8 cellular contexts compared by ENCODE assay signal in genomic region chr2:97664636-97664970, GRCh38. TPM values are rescaled to one million over a fixed set of nuclear protein-coding genes. Genes with fewer than 3 reads are reported as not detected.
DNase-seq lines count a peak whose midpoint lies in the region; ATAC-seq lines count a peak whose summit lies in the region.

No MANE protein-coding gene starts in this region.

- peaks cover 18 to 22% of the 10 kb centered on the region in 2 experiments for H3K4me1 ChIP-seq in trophoblast cell (ENCODE audit: control insufficient read depth in 1 of 2, insufficient read depth in 2 of 2, low read length in 2 of 2)

- no peak overlapping the region for H3K4ac ChIP-seq in trophoblast cell (ENCODE audit: low read depth, low read length)

- no peak overlapping the region for H2AK5ac ChIP-seq in trophoblast cell (ENCODE audit: low read length)

- H3K9ac ChIP-seq in trophoblast cell (ENCODE audit: low read length), result no peak overlapping the region

- H3K18ac ChIP-seq in trophoblast cell (ENCODE audit: low read length), result no peak overlapping the region

- peak overlapping the region; percentile 58 for H4K8ac ChIP-seq in trophoblast cell (ENCODE audit: low read depth, low read length)

- peak overlapping the region; percentile 78 for H2AFZ ChIP-seq in trophoblast cell (ENCODE audit: insufficient read depth, low read length, poor library complexity)

- no CpG with 5 or more reads among the region's 21 CpGs for WGBS in trophoblast cell (ENCODE audit: extremely low coverage, insufficient coverage, insufficient read length)

- H3K4me2 ChIP-seq in trophoblast cell (ENCODE audit: low read length), result peak overlapping the region; percentile 69

- H3K4me1 Mint-ChIP-seq in T-helper 2 cell treated with Interferon-gamma antibody and Interleukin-4, amounts not matched to agents 5 μg/mL and 100 μg/mL, for 36 hours (ENCODE audit: low read depth), result peaks cover 23% of the 10 kb centered on the region

- ATAC-seq in GM19467 (IDR thresholded peaks at IDR 0.05; ENCODE audit: unreplicated experiment) (no peak), HG02759 (IDR thresholded peaks at IDR 0.05; ENCODE audit: unreplicated experiment) (no peak)

- H2BK5ac ChIP-seq in trophoblast cell (ENCODE audit: low read depth, low read length, poor library complexity), result peak overlapping the region; percentile 96

- H3K36me3 Mint-ChIP-seq in T-helper 2 cell treated with Interferon-gamma antibody and Interleukin-4, amounts not matched to agents 5 μg/mL and 100 μg/mL, for 36 hours (ENCODE audit: low read depth), result peaks cover 19% of the 10 kb centered on the region

- H3K9me3 ChIP-seq in trophoblast cell (ENCODE audit: insufficient read depth, low read depth, low read length), result no peaks in the 10 kb centered on the region

- peaks cover 10% of the 10 kb centered on the region for H3K79me2 ChIP-seq in trophoblast cell (ENCODE audit: control insufficient read depth, insufficient read depth, low read length, poor library complexity)

- H3K27ac ChIP-seq in epithelial cell of prostate (peak overlapping the region; percentile 93), trophoblast cell (ENCODE audit: low read depth, low read length) (peak overlapping the region; percentile 96)

- H4K12ac ChIP-seq in trophoblast cell (ENCODE audit: low read depth, low read length), result peak overlapping the region; percentile 38

- peaks cover 6 to 10% of the 10 kb centered on the region in 2 experiments for H3K36me3 ChIP-seq in trophoblast cell (ENCODE audit: control insufficient read depth in 1 of 2, insufficient read depth in 2 of 2, low read length in 2 of 2)

- peaks cover 17% of the 10 kb centered on the region for H3K79me1 ChIP-seq in trophoblast cell (ENCODE audit: low read length)

- no peaks in the 10 kb centered on the region for H3K9me3 Mint-ChIP-seq in T-helper 2 cell treated with Interferon-gamma antibody and Interleukin-4, amounts not matched to agents 5 μg/mL and 100 μg/mL, for 36 hours

- H2BK12ac ChIP-seq in trophoblast cell (ENCODE audit: low read length), result no peak overlapping the region

- no peaks in the 10 kb centered on the region for H3K27me3 Mint-ChIP-seq in T-helper 2 cell treated with Interferon-gamma antibody and Interleukin-4, amounts not matched to agents 5 μg/mL and 100 μg/mL, for 36 hours (ENCODE audit: low read depth)

- H2BK120ac ChIP-seq in trophoblast cell (ENCODE audit: insufficient read depth, low read length, poor library complexity), result peak overlapping the region; percentile 86

- H3K4me3 ChIP-seq in trophoblast cell (ENCODE audit: low read depth, low read length), result peak overlapping the region; percentile 78

- no peak overlapping the region for H3K14ac ChIP-seq in trophoblast cell (ENCODE audit: low read length)

- H3K27me3 ChIP-seq in trophoblast cell (ENCODE audit: insufficient read depth, low read length), result no peaks in the 10 kb centered on the region

- H3K27ac Mint-ChIP-seq in T-helper 2 cell treated with Interferon-gamma antibody and Interleukin-4, amounts not matched to agents 5 μg/mL and 100 μg/mL, for 36 hours, result peak overlapping the region; percentile 97

- H3K23ac ChIP-seq in trophoblast cell (ENCODE audit: low read length), result no peak overlapping the region

- peak overlapping the region; percentile 90 for H3K4me3 Mint-ChIP-seq in T-helper 2 cell treated with Interferon-gamma antibody and Interleukin-4, amounts not matched to agents 5 μg/mL and 100 μg/mL, for 36 hours

- peak overlapping the region; percentile 86 for H4K91ac ChIP-seq in trophoblast cell (ENCODE audit: low read depth, low read length)

- DNase-seq in T-helper 2 cell treated with Interferon-gamma antibody and Interleukin-4, amounts not matched to agents 5 μg/mL and 100 μg/mL, for 36 hours (ENCODE audit: low spot score), result no peak
- DNase-seq in T-helper 2 cell, result no peak
- DNase-seq in RPMI7951 (ENCODE audit: low read depth), result peak; percentile 26
- no peak for DNase-seq in epithelial cell of prostate (ENCODE audit: low read depth, low spot score)
- DNase-seq in trophoblast cell, result no peak
- no peak for DNase-seq in stimulated activated CD4-positive, alpha-beta T cell treated with anti-CD3 and anti-CD28 coated beads, Interleukin-4, amount 100 ng/mL, for 24 hours

RNA-seq across cellular contexts. Expression of gene ACTR1B, which starts 0.8 kb away (rescaled TPM):
- 56.4 and 71.7 TPM in 2 replicates for total RNA-seq in RPMI7951 (2014; rRNA removed; shearing (Covaris generic))
- 40.9 and 41.1 TPM in 2 replicates for polyA plus RNA-seq in trophoblast cell (2013)

RNA-seq across cellular contexts. Expression of gene C2orf92, which starts 4.9 kb away (rescaled TPM):
- total RNA-seq in RPMI7951 (2014; rRNA removed; shearing (Covaris generic)), result 3.3 and 4.9 TPM in 2 replicates
- polyA plus RNA-seq in trophoblast cell (2013), result 4.4 TPM in 2 replicates

RNA-seq across cellular contexts. Expression of gene COX5B, which starts 18.7 kb away (rescaled TPM):
- 800 and 979 TPM in 2 replicates for total RNA-seq in RPMI7951 (2014; rRNA removed; shearing (Covaris generic))
- 206 and 215 TPM in 2 replicates for polyA plus RNA-seq in trophoblast cell (2013)

RNA-seq across cellular contexts. Expression of gene ZAP70, which starts 48.8 kb away (rescaled TPM):
- 2.0 and 2.1 TPM in 2 replicates for total RNA-seq in RPMI7951 (2014; rRNA removed; shearing (Covaris generic))
- 3.2 and 3.3 TPM in 2 replicates for polyA plus RNA-seq in trophoblast cell (2013)
